8 cellular contexts compared by ENCODE assay signal in genomic region chr10:22002531-22003110, GRCh38. TPM values are rescaled to one million over a fixed set of nuclear protein-coding genes. Genes with fewer than 3 reads are reported as not detected.
DNase-seq lines count a peak whose midpoint lies in the region; ATAC-seq and TF ChIP-seq lines count a peak whose summit lies in the region.

No MANE protein-coding gene starts in this region.

- CTCF ChIA-PET in HEK293T (lab: Yijun Ruan, JAX) = interaction anchor here (1.5 kb wide), 1 partner anchor 9 kb away, joined by 7 read pairs; no protein-coding TSS in a partner anchor

- ATAC-seq in activated T-cell treated with anti-CD3 and anti-CD28 coated beads, Interleukin-2, amount 50 U/mL, for 4 hours = peak; percentile 4 to 9

- H3K27me3 ChIP-seq in kidney epithelial cell (ENCODE audit: control insufficient read depth, insufficient read depth, low read length) = no peaks in the 10 kb centered on the region

- H3K27me3 Mint-ChIP-seq in activated T-cell treated with anti-CD3 and anti-CD28 coated beads, Interleukin-2, amount 50 U/mL, for 4 hours (ENCODE audit: low read depth) = peaks cover 1% of the 10 kb centered on the region
- peaks cover 7% of the 10 kb centered on the region for H3K27me3 Mint-ChIP-seq in brain

- H3K9me3 Mint-ChIP-seq in activated T-cell treated with anti-CD3 and anti-CD28 coated beads, Interleukin-2, amount 50 U/mL, for 4 hours = no peaks in the 10 kb centered on the region
- H3K9me3 Mint-ChIP-seq in brain = peaks cover 0 to 14% (median 9%) of the 10 kb centered on the region in 5 experiments

- POLR2A ChIA-PET in HEK293T (lab: Yijun Ruan, JAX) = interaction anchor here (1.1 to 2.3 kb wide), 6 partner anchors 11 to 313 kb away, joined by 4 to 11 read pairs (median 8); partner anchors contain the start of gene COMMD3

- peaks cover 4% of the 10 kb centered on the region for H3K36me3 Mint-ChIP-seq in activated T-cell treated with anti-CD3 and anti-CD28 coated beads, Interleukin-2, amount 50 U/mL, for 4 hours (ENCODE audit: insufficient read depth)
- H3K36me3 Mint-ChIP-seq in brain = peaks cover 14% of the 10 kb centered on the region

- no peak for DNase-seq in activated T-cell treated with anti-CD3 and anti-CD28 coated beads, Interleukin-2, amount 50 U/mL, for 4 hours
- DNase-seq in activated T-cell treated with anti-CD3 and anti-CD28 coated beads, Interleukin-2, amount 50 U/mL, for 48 hours = no peak
- DNase-seq in HEK293T (ENCODE audit: extremely low spot score) (peak; percentile 18), NCI-H146 (lab: John Stamatoyannopoulos, UW) (peak; percentile 23), kidney epithelial cell (ENCODE audit: low read depth) (no peak), NCI-H345 treated with DMSO at 0.1 percent for 48 hours (lab: John Stamatoyannopoulos, UW; ENCODE audit: unreplicated experiment) (no peak)
- peak in 4 of 6 experiments; percentile 1 to 64 (median 30) for DNase-seq in stimulated activated naive CD4-positive, alpha-beta T cell (lab: John Stamatoyannopoulos, UW)

- H3K4me3 Mint-ChIP-seq in activated T-cell treated with anti-CD3 and anti-CD28 coated beads, Interleukin-2, amount 50 U/mL, for 4 hours = peak overlapping the region; percentile 96
- H3K4me3 Mint-ChIP-seq in brain = peak overlapping the region; percentile 87 to 95 (median 91)

- H3K36me3 ChIP-seq in kidney epithelial cell (ENCODE audit: control insufficient read depth, insufficient read depth, low read length) = no peaks in the 10 kb centered on the region

- TF ChIP-seq CTCF in brain (conservative IDR thresholded peaks at IDR 0.05) (no peak), kidney epithelial cell (IDR thresholded peaks at IDR 0.05; ENCODE audit: insufficient read depth, low read length, poor library complexity, severe bottlenecking) (no peak)

- peaks cover 40% of the 10 kb centered on the region for H3K4me1 Mint-ChIP-seq in activated T-cell treated with anti-CD3 and anti-CD28 coated beads, Interleukin-2, amount 50 U/mL, for 4 hours (ENCODE audit: low read depth)
- H3K4me1 Mint-ChIP-seq in brain = peaks cover 35% of the 10 kb centered on the region

- peak overlapping the region; percentile 51 to 94 (median 83) for H3K27ac Mint-ChIP-seq in brain

- peak overlapping the region; percentile 93 for H3K4me3 ChIP-seq in kidney epithelial cell (ENCODE audit: low read depth, low read length)

TF ChIP-seq in HEK293T, 16 proteins besides CTCF, POLR2A, EP300 and RAD21:
- TF ChIP-seq FOXK2 (IDR thresholded peaks at IDR 0.05) (no peak), CTBP1 (IDR thresholded peaks at IDR 0.05; ENCODE audit: borderline replicate concordance) (no peak), SP1 (IDR thresholded peaks at IDR 0.05) (no peak), L3MBTL2 (conservative IDR thresholded peaks at IDR 0.05) (no peak), FOXA1 (IDR thresholded peaks at IDR 0.05) (no peak), ZNF384 (IDR thresholded peaks at IDR 0.05) (no peak), PKNOX1 (IDR thresholded peaks at IDR 0.05) (no peak), NFRKB (IDR thresholded peaks at IDR 0.05) (no peak), LEF1 (IDR thresholded peaks at IDR 0.05; ENCODE audit: borderline replicate concordance) (no peak)

RNA-seq across cellular contexts. Expression of gene DNAJC1, which starts 0.9 kb away (rescaled TPM):
- 10 to 100 TPM; 12.9 to 21.6 (median 13.3) TPM for total RNA-seq in activated T-cell treated with anti-CD3 and anti-CD28 coated beads, Interleukin-2, amount 50 U/mL, for 4 hours
- polyA plus RNA-seq in brain (ENCODE audit: insufficient read depth, low read depth, low replicate concordance) = 29.2 TPM
- 75.8 and 103 TPM in 2 replicates for total RNA-seq in kidney epithelial cell

Comparison
In these comparisons a context has a peak if more than half of its experiments do, and no peak if none do; other contexts are left out.
1. DNase-seq: peak in HEK293T (single experiment), NCI-H146 (single experiment) and stimulated activated naive CD4-positive, alpha-beta T cell (4 of 6); none in activated T-cell treated with anti-CD3 and anti-CD28 coated beads, Interleukin-2, amount 50 U/mL, for 4 hours (single experiment), activated T-cell treated with anti-CD3 and anti-CD28 coated beads, Interleukin-2, amount 50 U/mL, for 48 hours (0 of 2), kidney epithelial cell (single experiment) and NCI-H345 treated with DMSO at 0.1 percent for 48 hours (single experiment).